ENCODE assay signal across 16 cellular contexts in genomic region chr9:79763861-79764260, GRCh38.
A peak's percentile ranks its signal among the peaks of the same experiment; 100 is the strongest.
DNase-seq lines count a peak whose midpoint lies in the region; ATAC-seq and TF ChIP-seq lines count a peak whose summit lies in the region.
"Had no signal": no experiment of that assay in that cellular context is flagged by ENCODE, and none has a peak within 500 bp of the region (broad histone marks: within the 10 kb centered on the region; RNA-seq: fewer than 3 reads in every experiment).

No MANE protein-coding gene starts in this region.

- H2AFZ ChIP-seq in IMR-90 (replicated peaks; ENCODE audit: low read length, poor library complexity), result peak overlapping the region; percentile 44
- H2AFZ ChIP-seq in trophoblast cell (ENCODE audit: insufficient read depth, low read length, poor library complexity), result no peak overlapping the region

- TF ChIP-seq CTCF in IMR-90 (conservative IDR thresholded peaks at IDR 0.05; ENCODE audit: low read depth, low read length), result no peak

- CTCF ChIA-PET in IMR-90 (lab: Yijun Ruan, JAX), result no interaction called here

- no peak for TF ChIP-seq RAD21 in IMR-90 (IDR thresholded peaks at IDR 0.05; ENCODE audit: low read length)

- no peak overlapping the region for H3K9ac ChIP-seq in IMR-90 (ENCODE audit: low read depth, low read length)
- H3K9ac ChIP-seq in trophoblast cell (ENCODE audit: low read length), result no peak overlapping the region
- H3K9ac ChIP-seq: BLaER1 treated with 17β-estradiol and CSF1 and Interleukin-3, amounts not matched to agents 10 nM and 100 nM had no signal

- no peaks in the 10 kb centered on the region for H3K36me3 ChIP-seq in IMR-90 (ENCODE audit: control insufficient read depth, insufficient read depth, low read length)
- H3K36me3 ChIP-seq in trophoblast cell (ENCODE audit: control insufficient read depth in 1 of 2, insufficient read depth in 2 of 2, low read length in 2 of 2), result no peaks in the 10 kb centered on the region
- H3K36me3 ChIP-seq: ascending aorta; BLaER1 treated with 17β-estradiol and CSF1 and Interleukin-3, amounts not matched to agents 10 nM and 100 nM; neutrophil had no signal

- no peak overlapping the region for H3K56ac ChIP-seq in IMR-90 (ENCODE audit: extremely low read depth, insufficient read depth, low read length)

- H2AK5ac ChIP-seq in IMR-90 (ENCODE audit: low read depth, low read length) (peak overlapping the region; percentile 8; the same call in 1 of the 2 replicates), trophoblast cell (ENCODE audit: low read length) (peak overlapping the region; percentile 87)

- H3K23ac ChIP-seq in IMR-90 (ENCODE audit: low read depth, low read length), result 0 out of 2 replicates have a peak overlapping the region, but pooled peaks have one; percentile 18
- H3K23ac ChIP-seq in trophoblast cell (ENCODE audit: low read length), result no peak overlapping the region

- H3K4me3 ChIP-seq in IMR-90 (ENCODE audit: insufficient read depth, low read depth, low read length), result no peak overlapping the region
- no peak overlapping the region for H3K4me3 ChIP-seq in trophoblast cell (ENCODE audit: low read depth, low read length)
- H3K4me3 ChIP-seq: ascending aorta; BLaER1 treated with 17β-estradiol and CSF1 and Interleukin-3, amounts not matched to agents 10 nM and 100 nM; skin epidermis had no signal

- H3K79me1 ChIP-seq in IMR-90 (ENCODE audit: low read depth in 1 of 2, low read length in 2 of 2) (no peaks in the 10 kb centered on the region), trophoblast cell (ENCODE audit: low read length) (peaks cover 31% of the 10 kb centered on the region)

- peak overlapping the region; percentile 40 for H4K12ac ChIP-seq in trophoblast cell (ENCODE audit: low read depth, low read length)

- H3K9me3 ChIP-seq in IMR-90 (ENCODE audit: control insufficient read depth, insufficient read depth, low read length) (no peaks in the 10 kb centered on the region), trophoblast cell (ENCODE audit: insufficient read depth, low read depth, low read length) (no peaks in the 10 kb centered on the region)
- H3K9me3 ChIP-seq: ascending aorta, neutrophil had no signal

- H3K79me2 ChIP-seq in trophoblast cell (ENCODE audit: control insufficient read depth, insufficient read depth, low read length, poor library complexity), result peaks cover 4% of the 10 kb centered on the region

- dilution Hi-C loops in IMR-90 (cut with HindIII; ENCODE audit: low sequenced_read_pairs, unreplicated experiment), result no loop called here

- in situ Hi-C loops in IMR-90 (cut with MboI; ENCODE audit: low sequenced_read_pairs), result no loop called here

- H3K4me1 ChIP-seq in IMR-90 (ENCODE audit: control insufficient read depth, insufficient read depth, low read length) (peaks cover 11% of the 10 kb centered on the region), trophoblast cell (ENCODE audit: control insufficient read depth in 1 of 2, insufficient read depth in 2 of 2, low read length in 2 of 2) (peaks cover 19 to 33% of the 10 kb centered on the region in 2 experiments)

- peak overlapping the region; percentile 35; the same call in 1 of the 2 replicates for H3K27ac ChIP-seq in IMR-90 (ENCODE audit: insufficient read depth, low read length)
- peak overlapping the region; percentile 92 for H3K27ac ChIP-seq in trophoblast cell (ENCODE audit: low read depth, low read length)
- H3K27ac ChIP-seq: ascending aorta; BLaER1 treated with 17β-estradiol and CSF1 and Interleukin-3, amounts not matched to agents 10 nM and 100 nM; neutrophil; skin epidermis had no signal

- H3K27me3 ChIP-seq in IMR-90 (ENCODE audit: control insufficient read depth, insufficient read depth, low read length) (no peaks in the 10 kb centered on the region), trophoblast cell (ENCODE audit: insufficient read depth, low read length) (no peaks in the 10 kb centered on the region)
- H3K27me3 ChIP-seq: ascending aorta; BLaER1 treated with 17β-estradiol and CSF1 and Interleukin-3, amounts not matched to agents 10 nM and 100 nM; neutrophil had no signal

- BruUV-seq in IMR-90 (replicated peaks; lab: Mats Ljungman, UMichigan), result no TSS peak

- H3K18ac ChIP-seq in IMR-90 (ENCODE audit: low read depth, low read length) (peak overlapping the region; percentile 11; the same call in 1 of the 2 replicates), trophoblast cell (ENCODE audit: low read length) (peak overlapping the region; percentile 88)

- DNase-seq in DMS79 (lab: John Stamatoyannopoulos, UW) (peak; percentile 1), IMR-90 (peak; percentile 17), astrocyte of the hippocampus (ENCODE audit: low read depth, low spot score) (peak; percentile 74), trophoblast cell (no peak), SIG-M5 treated with dmso at 0.1 percent for 504 hours (lab: John Stamatoyannopoulos, UW; ENCODE audit: unreplicated experiment) (no peak)
- no peak for DNase-seq in activated effector memory CD4-positive, alpha-beta T cell treated with anti-CD3 and anti-CD28 coated beads, Interleukin-2, amount 50 U/mL, for 16 hours
- DNase-seq: activated CD4-positive, CD25-positive, alpha-beta regulatory T cell treated with anti-CD3 and anti-CD28 coated beads, Interleukin-2, amount 50 U/mL, for 72 hours; activated naive CD4-positive, alpha-beta T cell; NCI-H1092; NCI-H526 had no signal

- peaks cover 5% of the 10 kb centered on the region; the same call in 1 of the 2 replicates for H3K9me1 ChIP-seq in IMR-90 (ENCODE audit: insufficient read depth, low read length)

- H2BK15ac ChIP-seq in IMR-90 (ENCODE audit: low read depth, low read length), result no peak overlapping the region

- WGBS in IMR-90 (ENCODE audit: extremely low coverage in 2 of 2, insufficient read length in 1 of 2), 2 experiments, result 100% methylated on average over 1 of the region's 5 CpGs; no CpG with 5 or more reads in 1 of the 2 experiments
- no CpG with 5 or more reads among the region's 5 CpGs for WGBS in trophoblast cell (ENCODE audit: extremely low coverage, insufficient coverage, insufficient read length)

- H4K5ac ChIP-seq in IMR-90 (ENCODE audit: low read depth, low read length), result peak overlapping the region; percentile 21; the same call in 1 of the 2 replicates

- peak overlapping the region; percentile 52 for H3K4me2 ChIP-seq in IMR-90 (ENCODE audit: low read depth, low read length)
- H3K4me2 ChIP-seq in trophoblast cell (ENCODE audit: low read length), result no peak overlapping the region
- H3K4me2 ChIP-seq: BLaER1 treated with 17β-estradiol and CSF1 and Interleukin-3, amounts not matched to agents 10 nM and 100 nM had no signal

- H3K4ac ChIP-seq in IMR-90 (ENCODE audit: low read depth, low read length) (peak overlapping the region; percentile 43), trophoblast cell (ENCODE audit: low read depth, low read length) (peak overlapping the region; percentile 70)

- peak overlapping the region; percentile 33 for H2AK9ac ChIP-seq in IMR-90 (replicated peaks; ENCODE audit: low read depth, low read length, poor library complexity)

- peak overlapping the region; percentile 99 for H2BK12ac ChIP-seq in trophoblast cell (ENCODE audit: low read length)

- ATAC-seq in IMR-90 (ENCODE audit: low read depth), result no peak
- no peak for ATAC-seq in HG03159 (IDR thresholded peaks at IDR 0.05; ENCODE audit: unreplicated experiment)
- ATAC-seq: stimulated activated memory B cell treated with anti-CD40 and anti-IgM and Interleukin-4, amounts not matched to agents 10 μg/mL and 1 μg/mL and 100 μg/mL, for 72 hours had no signal

- H3K14ac ChIP-seq in IMR-90 (replicated peaks; ENCODE audit: low read depth, low read length), result no peak overlapping the region
- H3K14ac ChIP-seq in trophoblast cell (ENCODE audit: low read length), result peak overlapping the region; percentile 92

- intact Hi-C loops in IMR-90 (cut with micrococcal nuclease), result loop anchor here (2.0 to 5.0 kb wide), 2 partner anchors 192 to 299 kb away; partner anchors contain the start of gene TLE4

- no peak for TF ChIP-seq POLR2A in IMR-90 (IDR thresholded peaks at IDR 0.05; ENCODE audit: low read depth, low read length)

- H4K8ac ChIP-seq in IMR-90 (ENCODE audit: low read depth in 2 of 2, low read length in 2 of 2), result peak overlapping the region in 1 of 2 experiments; percentile 19; a peak in 1 of 4 replicates
- H4K8ac ChIP-seq in trophoblast cell (ENCODE audit: low read depth, low read length), result peak overlapping the region; percentile 87

- peak overlapping the region; percentile 25; the same call in 1 of the 2 replicates for H2BK20ac ChIP-seq in IMR-90 (ENCODE audit: low read depth, low read length)

- peak overlapping the region; percentile 20; the same call in 1 of the 2 replicates for H4K91ac ChIP-seq in IMR-90 (ENCODE audit: insufficient read depth, low read depth, low read length)
- H4K91ac ChIP-seq in trophoblast cell (ENCODE audit: low read depth, low read length), result peak overlapping the region; percentile 98

- H4K20me1 ChIP-seq in IMR-90 (ENCODE audit: insufficient read depth, low read length), result no peaks in the 10 kb centered on the region; the same call in 1 of the 2 replicates
- H4K20me1 ChIP-seq: BLaER1 treated with 17β-estradiol and CSF1 and Interleukin-3, amounts not matched to agents 10 nM and 100 nM had no signal

- peak overlapping the region; percentile 44 for H2BK120ac ChIP-seq in IMR-90 (ENCODE audit: low read depth, low read length)
- peak overlapping the region; percentile 98 for H2BK120ac ChIP-seq in trophoblast cell (ENCODE audit: insufficient read depth, low read length, poor library complexity)

- POLR2A ChIA-PET in IMR-90 (lab: Charles Lee; ENCODE audit: unreplicated experiment), result interaction anchor here (0.6 kb wide), 1 partner anchor 16 kb away, joined by 5 read pairs; no protein-coding TSS in a partner anchor

- H2BK5ac ChIP-seq in IMR-90 (ENCODE audit: low read depth, low read length, poor library complexity, severe bottlenecking) (no peak overlapping the region), trophoblast cell (ENCODE audit: low read depth, low read length, poor library complexity) (peak overlapping the region; percentile 97)

TF ChIP-seq in IMR-90, 13 proteins besides CTCF, POLR2A, EP300 and RAD21 (continues in another document):
- TF ChIP-seq BHLHE40 (IDR thresholded peaks at IDR 0.05; ENCODE audit: low read depth, low read length), result no peak
- no peak for TF ChIP-seq RCOR1 (IDR thresholded peaks at IDR 0.05; ENCODE audit: insufficient replicate concordance, low read length)
- no peak for TF ChIP-seq USF2 (IDR thresholded peaks at IDR 0.05; ENCODE audit: low read depth, low read length)
- TF ChIP-seq MXI1 (IDR thresholded peaks at IDR 0.05; ENCODE audit: borderline replicate concordance, low read depth, low read length), result no peak
- TF ChIP-seq CHD1 (IDR thresholded peaks at IDR 0.05; ENCODE audit: low read depth, low read length), result no peak

Comparison
In these comparisons a context has a peak if more than half of its experiments do, and no peak if none do; other contexts are left out.
1. DNase-seq: peak in DMS79 (single experiment), IMR-90 (single experiment) and astrocyte of the hippocampus (single experiment); none in trophoblast cell (0 of 2), activated effector memory CD4-positive, alpha-beta T cell treated with anti-CD3 and anti-CD28 coated beads, Interleukin-2, amount 50 U/mL, for 16 hours (single experiment) and SIG-M5 treated with dmso at 0.1 percent for 504 hours (single experiment).